Comparison of ENCODE assay signal across 1 cellular context in genomic region chr9:133763272-133764183, GRCh38.
TF ChIP-seq lines count a peak whose summit lies in the region.

No MANE protein-coding gene starts in this region.

TF ChIP-seq in GM23338, 12 proteins besides CTCF, POLR2A, EP300 and RAD21 (continued from another document):
- TF ChIP-seq ZNF462 (CRISPR knock-in tag; IDR thresholded peaks at IDR 0.05) (no peak), STAT1 (IDR thresholded peaks at IDR 0.05; ENCODE audit: unreplicated experiment) (no peak), EZH2 (IDR thresholded peaks at IDR 0.05; ENCODE audit: low read depth, unreplicated experiment) (no peak), REST (IDR thresholded peaks at IDR 0.05; ENCODE audit: unreplicated experiment) (no peak), CREB1 (CRISPR knock-in tag; IDR thresholded peaks at IDR 0.05; ENCODE audit: low read depth) (no peak), ZNF331 (CRISPR knock-in tag; IDR thresholded peaks at IDR 0.05; ENCODE audit: low read depth) (no peak)
TF ChIP-seq in GM23338: peak in this region for 0.
